In the genomic region with DNA sequence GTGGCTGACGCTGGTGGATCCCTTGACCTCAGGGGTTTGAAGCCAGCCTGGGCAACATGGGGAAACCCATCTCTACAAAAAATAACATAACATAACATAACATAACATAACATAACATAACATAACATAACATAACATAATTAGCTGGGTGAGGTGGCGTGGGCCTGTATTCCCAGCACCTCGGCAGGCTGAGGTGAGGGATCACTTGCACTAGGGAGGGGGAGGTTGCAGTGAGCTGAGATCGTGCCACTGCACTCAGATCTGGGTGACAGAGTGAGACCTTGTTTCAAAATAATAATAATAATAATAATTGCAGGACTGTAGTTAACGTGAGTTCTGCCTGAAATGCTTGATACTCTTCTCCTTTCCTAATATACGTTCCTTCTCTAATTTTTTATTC, we compare ENCODE assay signal across 8 cellular contexts. TPM values are rescaled to one million over a fixed set of nuclear protein-coding genes. Genes with fewer than 3 reads are reported as not detected.
DNase-seq lines count a peak whose midpoint lies in the region; ATAC-seq and TF ChIP-seq lines count a peak whose summit lies in the region.

No MANE protein-coding gene starts in this region.

- no peak for TF ChIP-seq RAD21 in liver (IDR thresholded peaks at IDR 0.05)

- intact Hi-C loops in left ventricle myocardium inferior (cut with micrococcal nuclease) (loop anchor here (5.0 kb wide), 1 partner anchor 135 kb away; no protein-coding TSS in a partner anchor), left ventricle myocardium superior (cut with micrococcal nuclease) (no loop called here), upper lobe of right lung (cut with DNase I) (no loop called here)

- H3K4me1 ChIP-seq in left ventricle myocardium inferior, result peaks cover 23% of the 10 kb centered on the region
- peaks cover 2 to 24% (median 16%) of the 10 kb centered on the region in 4 donors for H3K4me1 ChIP-seq in liver (ENCODE audit: control insufficient read depth in 4 of 4, insufficient read depth in 4 of 4, low read length in 3 of 4)
- H3K4me1 ChIP-seq in upper lobe of right lung, result peaks cover 18% of the 10 kb centered on the region

- no peak for TF ChIP-seq CTCF in left ventricle myocardium inferior (IDR thresholded peaks at IDR 0.05; ENCODE audit: borderline replicate concordance)
- no peak for TF ChIP-seq CTCF in liver (IDR thresholded peaks at IDR 0.05; ENCODE audit: low read depth, low read length, missing input control)
- no peak for TF ChIP-seq CTCF in upper lobe of right lung (IDR thresholded peaks at IDR 0.05)
- TF ChIP-seq CTCF in GM20000 (IDR thresholded peaks at IDR 0.05; ENCODE audit: extremely low read depth, missing control alignments), result no peak

- peak overlapping the region; percentile 74 for H3K4me3 ChIP-seq in left ventricle myocardium inferior
- peak overlapping the region in 2 of 3 donors; percentile 91 to 99 for H3K4me3 ChIP-seq in liver (ENCODE audit: low read depth in 1 of 3, low read length in 3 of 3)
- H3K4me3 ChIP-seq in upper lobe of right lung, result peak overlapping the region; percentile 62

- ATAC-seq in left ventricle myocardium superior (no peak), upper lobe of right lung (no peak), GM21515 (IDR thresholded peaks at IDR 0.05; ENCODE audit: unreplicated experiment) (no peak)
- no peak for ATAC-seq in activated T-helper 17 cell treated with anti-CD3 and anti-CD28 coated beads, Interleukin-2, amount 50 U/mL, for 72 hours (replicated peaks)

- no peak overlapping the region for H3K27ac ChIP-seq in left ventricle myocardium inferior (replicated peaks)
- no peak overlapping the region for H3K27ac ChIP-seq in liver (ENCODE audit: low read depth in 1 of 2, low read length in 2 of 2)
- H3K27ac ChIP-seq in upper lobe of right lung, result no peak overlapping the region

- H3K9me3 ChIP-seq in left ventricle myocardium inferior (replicated peaks) (no peaks in the 10 kb centered on the region), liver (ENCODE audit: control insufficient read depth in 4 of 4, low read length in 3 of 4) (no peaks in the 10 kb centered on the region), upper lobe of right lung (no peaks in the 10 kb centered on the region)

- H3K9ac ChIP-seq in liver (ENCODE audit: low read depth in 1 of 2, low read length in 2 of 2), result no peak overlapping the region

- peak overlapping the region; percentile 99 for H3K27ac Mint-ChIP-seq in activated T-helper 17 cell treated with anti-CD3 and anti-CD28 coated beads, Interleukin-2, amount 50 U/mL, for 72 hours

- 81% methylated on average over 6 of the region's 6 CpGs for WGBS in liver

- H3K36me3 Mint-ChIP-seq in activated T-helper 17 cell treated with anti-CD3 and anti-CD28 coated beads, Interleukin-2, amount 50 U/mL, for 72 hours (ENCODE audit: low read depth), result peaks cover 67% of the 10 kb centered on the region

- H3K36me3 ChIP-seq in left ventricle myocardium inferior (peaks cover 30% of the 10 kb centered on the region), liver (ENCODE audit: control insufficient read depth in 4 of 4, insufficient read depth in 3 of 4, low read depth in 1 of 4, low read length in 3 of 4) (peaks cover 0 to 15% (median 7%) of the 10 kb centered on the region in 4 donors), upper lobe of right lung (peaks cover 32% of the 10 kb centered on the region)

- DNase-seq in left ventricle myocardium inferior, result no peak
- DNase-seq in left ventricle myocardium superior, result no peak
- DNase-seq in upper lobe of right lung, result no peak
- DNase-seq in GM20000 (ENCODE audit: low spot score), result no peak
- DNase-seq in medulla oblongata (ENCODE audit: extremely low spot score), result no peak

- H3K27me3 Mint-ChIP-seq in activated T-helper 17 cell treated with anti-CD3 and anti-CD28 coated beads, Interleukin-2, amount 50 U/mL, for 72 hours, result peaks cover 3% of the 10 kb centered on the region

- H3K4me3 Mint-ChIP-seq in activated T-helper 17 cell treated with anti-CD3 and anti-CD28 coated beads, Interleukin-2, amount 50 U/mL, for 72 hours, result peak overlapping the region; percentile 92

- H3K27me3 ChIP-seq in left ventricle myocardium inferior (ENCODE audit: low read depth) (no peaks in the 10 kb centered on the region), liver (ENCODE audit: control insufficient read depth in 4 of 4, insufficient read depth in 4 of 4, low read length in 3 of 4) (no peaks in the 10 kb centered on the region), upper lobe of right lung (no peaks in the 10 kb centered on the region)

- no peaks in the 10 kb centered on the region for H3K9me3 Mint-ChIP-seq in activated T-helper 17 cell treated with anti-CD3 and anti-CD28 coated beads, Interleukin-2, amount 50 U/mL, for 72 hours

- H3K4me1 Mint-ChIP-seq in activated T-helper 17 cell treated with anti-CD3 and anti-CD28 coated beads, Interleukin-2, amount 50 U/mL, for 72 hours, result peaks cover 19% of the 10 kb centered on the region

TF ChIP-seq in liver, 16 proteins besides CTCF, POLR2A, EP300 and RAD21:
- no peak for TF ChIP-seq HNF4G (IDR thresholded peaks at IDR 0.05)
- TF ChIP-seq GABPA (IDR thresholded peaks at IDR 0.05 in 1 of 2, conservative IDR thresholded peaks at IDR 0.05 in 1 of 2), result no peak
- no peak for TF ChIP-seq FOXA1 (IDR thresholded peaks at IDR 0.05)
- no peak for TF ChIP-seq NR2F2 (IDR thresholded peaks at IDR 0.05)
- TF ChIP-seq JUND (IDR thresholded peaks at IDR 0.05), result no peak
- TF ChIP-seq, protein P1, sequence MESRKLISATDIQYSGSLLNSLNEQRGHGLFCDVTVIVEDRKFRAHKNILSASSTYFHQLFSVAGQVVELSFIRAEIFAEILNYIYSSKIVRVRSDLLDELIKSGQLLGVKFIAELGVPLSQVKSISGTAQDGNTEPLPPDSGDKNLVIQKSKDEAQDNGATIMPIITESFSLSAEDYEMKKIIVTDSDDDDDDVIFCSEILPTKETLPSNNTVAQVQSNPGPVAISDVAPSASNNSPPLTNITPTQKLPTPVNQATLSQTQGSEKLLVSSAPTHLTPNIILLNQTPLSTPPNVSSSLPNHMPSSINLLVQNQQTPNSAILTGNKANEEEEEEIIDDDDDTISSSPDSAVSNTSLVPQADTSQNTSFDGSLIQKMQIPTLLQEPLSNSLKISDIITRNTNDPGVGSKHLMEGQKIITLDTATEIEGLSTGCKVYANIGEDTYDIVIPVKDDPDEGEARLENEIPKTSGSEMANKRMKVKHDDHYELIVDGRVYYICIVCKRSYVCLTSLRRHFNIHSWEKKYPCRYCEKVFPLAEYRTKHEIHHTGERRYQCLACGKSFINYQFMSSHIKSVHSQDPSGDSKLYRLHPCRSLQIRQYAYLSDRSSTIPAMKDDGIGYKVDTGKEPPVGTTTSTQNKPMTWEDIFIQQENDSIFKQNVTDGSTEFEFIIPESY (IDR thresholded peaks at IDR 0.05), result no peak
- TF ChIP-seq, protein P2, sequence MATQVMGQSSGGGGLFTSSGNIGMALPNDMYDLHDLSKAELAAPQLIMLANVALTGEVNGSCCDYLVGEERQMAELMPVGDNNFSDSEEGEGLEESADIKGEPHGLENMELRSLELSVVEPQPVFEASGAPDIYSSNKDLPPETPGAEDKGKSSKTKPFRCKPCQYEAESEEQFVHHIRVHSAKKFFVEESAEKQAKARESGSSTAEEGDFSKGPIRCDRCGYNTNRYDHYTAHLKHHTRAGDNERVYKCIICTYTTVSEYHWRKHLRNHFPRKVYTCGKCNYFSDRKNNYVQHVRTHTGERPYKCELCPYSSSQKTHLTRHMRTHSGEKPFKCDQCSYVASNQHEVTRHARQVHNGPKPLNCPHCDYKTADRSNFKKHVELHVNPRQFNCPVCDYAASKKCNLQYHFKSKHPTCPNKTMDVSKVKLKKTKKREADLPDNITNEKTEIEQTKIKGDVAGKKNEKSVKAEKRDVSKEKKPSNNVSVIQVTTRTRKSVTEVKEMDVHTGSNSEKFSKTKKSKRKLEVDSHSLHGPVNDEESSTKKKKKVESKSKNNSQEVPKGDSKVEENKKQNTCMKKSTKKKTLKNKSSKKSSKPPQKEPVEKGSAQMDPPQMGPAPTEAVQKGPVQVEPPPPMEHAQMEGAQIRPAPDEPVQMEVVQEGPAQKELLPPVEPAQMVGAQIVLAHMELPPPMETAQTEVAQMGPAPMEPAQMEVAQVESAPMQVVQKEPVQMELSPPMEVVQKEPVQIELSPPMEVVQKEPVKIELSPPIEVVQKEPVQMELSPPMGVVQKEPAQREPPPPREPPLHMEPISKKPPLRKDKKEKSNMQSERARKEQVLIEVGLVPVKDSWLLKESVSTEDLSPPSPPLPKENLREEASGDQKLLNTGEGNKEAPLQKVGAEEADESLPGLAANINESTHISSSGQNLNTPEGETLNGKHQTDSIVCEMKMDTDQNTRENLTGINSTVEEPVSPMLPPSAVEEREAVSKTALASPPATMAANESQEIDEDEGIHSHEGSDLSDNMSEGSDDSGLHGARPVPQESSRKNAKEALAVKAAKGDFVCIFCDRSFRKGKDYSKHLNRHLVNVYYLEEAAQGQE (IDR thresholded peaks at IDR 0.05), result no peak
- no peak for TF ChIP-seq SP1 (IDR thresholded peaks at IDR 0.05)
- no peak for TF ChIP-seq RXRA (IDR thresholded peaks at IDR 0.05)
- TF ChIP-seq YY1 (IDR thresholded peaks at IDR 0.05), result no peak
- TF ChIP-seq, protein P3, sequence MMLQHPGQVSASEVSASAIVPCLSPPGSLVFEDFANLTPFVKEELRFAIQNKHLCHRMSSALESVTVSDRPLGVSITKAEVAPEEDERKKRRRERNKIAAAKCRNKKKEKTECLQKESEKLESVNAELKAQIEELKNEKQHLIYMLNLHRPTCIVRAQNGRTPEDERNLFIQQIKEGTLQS (IDR thresholded peaks at IDR 0.05), result no peak
- no peak for TF ChIP-seq TAF1 (conservative IDR thresholded peaks at IDR 0.05)
- TF ChIP-seq FOXA2 (IDR thresholded peaks at IDR 0.05), result no peak

RNA-seq across cellular contexts. Expression of a gene that starts 1.3 kb away (rescaled TPM):
- total RNA-seq in left ventricle myocardium inferior, result 13.9 TPM
- 11.5 TPM for total RNA-seq in left ventricle myocardium superior
- total RNA-seq in activated T-helper 17 cell treated with anti-CD3 and anti-CD28 coated beads, Interleukin-2, amount 50 U/mL, for 72 hours, result 10 to 100 TPM; 40.4 to 68.4 TPM
- 1 to 10 TPM; 7.6 to 8.1 TPM for total RNA-seq in liver
- polyA plus RNA-seq in liver, result 10 to 100 TPM in 1 of 2 donors, 1 to 10 TPM in 1; 9.7 to 20.7 TPM
- total RNA-seq in upper lobe of right lung, result 21.3 TPM
